Comparison of ENCODE assay signal across 8 cellular contexts in the genomic region with DNA sequence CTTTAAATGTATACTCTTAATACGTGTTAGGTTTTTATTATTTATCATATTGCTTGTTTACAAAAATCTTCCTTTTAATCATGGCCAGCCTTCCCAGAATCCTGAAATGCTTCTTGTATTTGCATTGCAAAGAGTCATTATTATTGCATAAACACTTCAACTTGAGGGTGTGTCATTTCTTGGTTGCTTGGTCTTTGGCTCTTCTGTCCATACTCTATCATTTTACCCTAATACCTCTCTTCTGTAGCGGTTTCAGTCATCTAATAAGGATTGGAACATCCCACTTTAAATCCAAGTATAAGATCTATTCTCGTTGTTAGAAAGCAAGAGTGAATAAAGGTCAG.
DNase-seq lines count a peak whose midpoint lies in the region; ATAC-seq and TF ChIP-seq lines count a peak whose summit lies in the region.

No MANE protein-coding gene starts in this region.

- H2AFZ ChIP-seq in SK-N-SH (ENCODE audit: low read depth), result no peak overlapping the region; the same call in 1 of the 2 replicates

- H3K36me3 ChIP-seq in SK-N-SH (replicated peaks in 1 of 2; ENCODE audit: control insufficient read depth in 1 of 2, insufficient read depth in 2 of 2, low read length in 1 of 2), result no peaks in the 10 kb centered on the region
- H3K36me3 ChIP-seq in SJCRH30, result no peaks in the 10 kb centered on the region
- H3K36me3 ChIP-seq in iPS-20b (ENCODE audit: insufficient read depth, low read depth, low read length), result no peaks in the 10 kb centered on the region
- H3K36me3 ChIP-seq in transverse colon, result no peaks in the 10 kb centered on the region

- WGBS in SK-N-SH (ENCODE audit: low lambda C conversion rate), result 62% methylated on average over 3 of the region's 3 CpGs
- WGBS in transverse colon (ENCODE audit: low coverage in 1 of 2), 2 donors, result 43 to 50% methylated on average over 2 to 3 of the region's 3 CpGs

- TF ChIP-seq POLR2A in transverse colon (IDR thresholded peaks at IDR 0.05), result no peak

- H3K9ac ChIP-seq in SK-N-SH (peak overlapping the region; percentile 66; the same call in 1 of the 2 replicates), iPS-20b (ENCODE audit: low read depth, low read length) (no peak overlapping the region)

- H3K27ac ChIP-seq in SK-N-SH (ENCODE audit: low read depth in 2 of 2, low read length in 1 of 2) (peak overlapping the region; percentile 19 to 24; a peak in 3 of 4 replicates), SJCRH30 (peak overlapping the region; percentile 65), iPS-20b (ENCODE audit: low read length) (no peak overlapping the region), transverse colon (peak overlapping the region; percentile 21 to 67 (median 53))

- no peaks in the 10 kb centered on the region for H3K9me3 ChIP-seq in SK-N-SH
- H3K9me3 ChIP-seq in SJCRH30 (replicated peaks), result no peaks in the 10 kb centered on the region
- no peaks in the 10 kb centered on the region for H3K9me3 ChIP-seq in iPS-20b (ENCODE audit: insufficient read depth, low read depth, low read length)
- no peaks in the 10 kb centered on the region for H3K9me3 ChIP-seq in transverse colon

- H3K4me2 ChIP-seq in SK-N-SH, result peak overlapping the region; percentile 97

- H3F3A ChIP-seq in SK-N-SH (replicated peaks; ENCODE audit: insufficient read depth), result no peaks in the 10 kb centered on the region

- POLR2A ChIA-PET in SK-N-SH (lab: Yijun Ruan, JAX), result interaction anchor here (1.8 kb wide), 1 partner anchor 200 kb away, joined by 15 read pairs; the partner anchor contains the start of gene CACYBP

- no peaks in the 10 kb centered on the region for H3K79me2 ChIP-seq in SK-N-SH (ENCODE audit: insufficient read depth)

- H3K4me1 ChIP-seq in SK-N-SH (ENCODE audit: control insufficient read depth in 1 of 2, insufficient read depth in 2 of 2, low read depth in 1 of 2, low read length in 1 of 2) (peaks cover 3 to 6% of the 10 kb centered on the region in 2 experiments; a peak in 3 of 4 replicates), SJCRH30 (peaks cover 32% of the 10 kb centered on the region), iPS-20b (ENCODE audit: insufficient read depth, low read length) (peaks cover 16% of the 10 kb centered on the region; the same call in 1 of the 2 replicates), transverse colon (peaks cover 6 to 18% (median 8%) of the 10 kb centered on the region in 4 donors)

- H3K4me3 ChIP-seq in SK-N-SH (ENCODE audit: low read depth in 2 of 2, low read length in 1 of 2), result peak overlapping the region; percentile 45 to 69; a peak in 3 of 4 replicates
- peak overlapping the region; percentile 61 for H3K4me3 ChIP-seq in SJCRH30
- peak overlapping the region; percentile 74 for H3K4me3 ChIP-seq in iPS-20b (ENCODE audit: low read length)
- peak overlapping the region in 3 of 4 donors; percentile 38 to 58 (median 41) for H3K4me3 ChIP-seq in transverse colon

- no peak for DNase-seq in SK-N-SH
- no peak for DNase-seq in SJCRH30
- DNase-seq in transverse colon, result no peak
- no peak for DNase-seq in activated gamma-delta T cell (lab: John Stamatoyannopoulos, UW)
- no peak for DNase-seq in activated T-cell treated with anti-CD3 and anti-CD28 coated beads, Interleukin-2, amount 50 U/mL, for 1 hour
- DNase-seq in NCI-H2081 treated with DMSO at 0.1 percent for 48 hours (lab: John Stamatoyannopoulos, UW), result no peak

- H3K27me3 ChIP-seq in SK-N-SH (ENCODE audit: insufficient read depth), result no peaks in the 10 kb centered on the region
- no peaks in the 10 kb centered on the region for H3K27me3 ChIP-seq in SJCRH30
- peaks cover 11% of the 10 kb centered on the region; the same call in 1 of the 2 replicates for H3K27me3 ChIP-seq in iPS-20b (ENCODE audit: insufficient read depth, low read length)
- H3K27me3 ChIP-seq in transverse colon, result no peaks in the 10 kb centered on the region

- CTCF ChIA-PET in SK-N-SH (lab: Yijun Ruan, JAX), result interaction anchor here (1.1 to 1.6 kb wide), 5 partner anchors 25 to 537 kb away, joined by 3 to 11 read pairs (median 4); no protein-coding TSS in a partner anchor

- ATAC-seq in SK-N-SH treated with all-trans-retinoic acid at 6 μM for 48 hours, result no peak

- no peak for TF ChIP-seq RAD21 in SK-N-SH (IDR thresholded peaks at IDR 0.05; ENCODE audit: low read length)

- no peaks in the 10 kb centered on the region for H4K20me1 ChIP-seq in SK-N-SH (ENCODE audit: insufficient read depth)

- H3K9me2 ChIP-seq in SK-N-SH, result no peaks in the 10 kb centered on the region

- in situ Hi-C loops in transverse colon (cut with MboI; ENCODE audit: low pct_ligation_motif_present in 1 of 4, low pct_unique_long_range_greater_than_20kb in 1 of 4, low sequenced_read_pairs in 3 of 4), result no loop called here

- intact Hi-C loops in transverse colon (cut with DNase I; ENCODE audit: low total_unique reads), result no loop called here

- TF ChIP-seq CTCF in SK-N-SH (IDR thresholded peaks at IDR 0.05) (no peak), transverse colon (IDR thresholded peaks at IDR 0.05) (no peak)

- no peak for TF ChIP-seq EP300 in SK-N-SH (IDR thresholded peaks at IDR 0.05; ENCODE audit: borderline replicate concordance in 1 of 2, low read depth in 1 of 2, low read length in 1 of 2)
- no peak for TF ChIP-seq EP300 in transverse colon (IDR thresholded peaks at IDR 0.05; ENCODE audit: low read depth)

TF ChIP-seq in SK-N-SH, 30 proteins besides CTCF, POLR2A, EP300 and RAD21 (continues in another document):
- TF ChIP-seq, protein P1, sequence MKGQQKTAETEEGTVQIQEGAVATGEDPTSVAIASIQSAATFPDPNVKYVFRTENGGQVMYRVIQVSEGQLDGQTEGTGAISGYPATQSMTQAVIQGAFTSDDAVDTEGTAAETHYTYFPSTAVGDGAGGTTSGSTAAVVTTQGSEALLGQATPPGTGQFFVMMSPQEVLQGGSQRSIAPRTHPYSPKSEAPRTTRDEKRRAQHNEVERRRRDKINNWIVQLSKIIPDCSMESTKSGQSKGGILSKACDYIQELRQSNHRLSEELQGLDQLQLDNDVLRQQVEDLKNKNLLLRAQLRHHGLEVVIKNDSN (IDR thresholded peaks at IDR 0.05; ENCODE audit: borderline replicate concordance, low read depth), result no peak
- no peak for TF ChIP-seq FOXM1 (IDR thresholded peaks at IDR 0.05; ENCODE audit: low read depth)
- TF ChIP-seq RFX5 (IDR thresholded peaks at IDR 0.05; ENCODE audit: low read length), result no peak
- TF ChIP-seq TAF1 (IDR thresholded peaks at IDR 0.05; ENCODE audit: borderline replicate concordance, low read depth, low read length), result no peak
- TF ChIP-seq MEF2A (IDR thresholded peaks at IDR 0.05; ENCODE audit: borderline replicate concordance, low read depth), result no peak
- no peak for TF ChIP-seq TEAD4 (IDR thresholded peaks at IDR 0.05; ENCODE audit: borderline replicate concordance, insufficient read depth)
- no peak for TF ChIP-seq MXI1 (IDR thresholded peaks at IDR 0.05; ENCODE audit: low read depth, low read length)
- no peak for TF ChIP-seq FOXJ3 (CRISPR knock-in tag; IDR thresholded peaks at IDR 0.05)
- TF ChIP-seq IRF3 (IDR thresholded peaks at IDR 0.05; ENCODE audit: low read depth, low read length), result no peak
- TF ChIP-seq SIN3A (IDR thresholded peaks at IDR 0.05; ENCODE audit: borderline replicate concordance, low read depth, low read length), result no peak
- no peak for TF ChIP-seq SMC3 (IDR thresholded peaks at IDR 0.05; ENCODE audit: low read depth, low read length)
- TF ChIP-seq NRF1 (IDR thresholded peaks at IDR 0.05; ENCODE audit: low read depth, low read length), result no peak

TF ChIP-seq in SK-N-SH treated with all-trans-retinoic acid at 6 μM for 48 hours, 23 proteins besides CTCF, POLR2A, EP300 and RAD21:
- TF ChIP-seq BACH2 (CRISPR knock-in tag; IDR thresholded peaks at IDR 0.05; ENCODE audit: borderline replicate concordance), result no peak
